Comparison of ENCODE assay signal across 12 cellular contexts in genomic region chrX:47091149-47091775, GRCh38. TPM values are rescaled to one million over a fixed set of nuclear protein-coding genes. Genes with fewer than 3 reads are reported as not detected.
DNase-seq lines count a peak whose midpoint lies in the region; ATAC-seq, FAIRE-seq and TF ChIP-seq lines count a peak whose summit lies in the region.
"Had no signal": no experiment of that assay in that cellular context is flagged by ENCODE, and none has a peak within 500 bp of the region (broad histone marks: within the 10 kb centered on the region; RNA-seq: fewer than 3 reads in every experiment).

No MANE protein-coding gene starts in this region.

- no peak overlapping the region for H3K4ac ChIP-seq in mesenchymal stem cell (ENCODE audit: low read depth in 1 of 2, low read length in 2 of 2)

- H2AFZ ChIP-seq in mesenchymal stem cell (ENCODE audit: low read depth, low read length), result no peak overlapping the region

- DNase-seq in GM12891 (ENCODE audit: insufficient read length, low spot score) (no peak), WTC11 (ENCODE audit: low spot score) (no peak), mesenchymal stem cell (peak; percentile 61), kidney tubule cell (ENCODE audit: low spot score) (no peak), NCI-H510A (lab: John Stamatoyannopoulos, UW) (no peak), tibial artery (no peak)
- DNase-seq: activated CD4-positive, alpha-beta T cell treated with anti-CD3 and anti-CD28 coated beads, Interleukin-2, amount 10 ng/mL, durations not matched to agents 24 days and 14 days; NCI-H446; stimulated activated CD4-positive, alpha-beta T cell treated with anti-CD3 and anti-CD28 coated beads, Interleukin-2, amount 100 ng/mL, for 24 hours had no signal

- H3K4me3 ChIP-seq in mesenchymal stem cell (ENCODE audit: insufficient read depth in 1 of 2, low read depth in 1 of 2, low read length in 2 of 2) (no peak overlapping the region), tibial artery (no peak overlapping the region)

- no peak overlapping the region for H2AK5ac ChIP-seq in mesenchymal stem cell (ENCODE audit: low read length, severe bottlenecking)

- intact Hi-C loops in tibial artery (cut with DNase I; ENCODE audit: low total_unique reads), result loop anchor here (5.0 kb wide), 1 partner anchor 334 kb away; the partner anchor contains the start of gene SLC9A7

- no peak overlapping the region for H3K4me3 Mint-ChIP-seq in WTC11
- H3K4me3 Mint-ChIP-seq: activated CD4-positive, alpha-beta T cell treated with anti-CD3 and anti-CD28 coated beads, Interleukin-2, amount 10 ng/mL, durations not matched to agents 24 days and 14 days; memory B cell had no signal

- H3K36me3 ChIP-seq in mesenchymal stem cell (ENCODE audit: control insufficient read depth in 1 of 2, insufficient read depth in 2 of 2, low read depth in 1 of 2, low read length in 2 of 2) (no peaks in the 10 kb centered on the region), tibial artery (no peaks in the 10 kb centered on the region)

- H2BK120ac ChIP-seq in mesenchymal stem cell (ENCODE audit: low read depth, low read length), result no peak overlapping the region

- CTCF ChIA-PET in WTC11 (lab: Charles Lee), result interaction anchor here (1.0 kb wide), 1 partner anchor 331 kb away, joined by 3 read pairs; no protein-coding TSS in a partner anchor

- FAIRE-seq in GM12891 (lab: Jason Lieb, UNC), result peak; percentile 73

- no peaks in the 10 kb centered on the region for H3K9me3 Mint-ChIP-seq in WTC11
- H3K9me3 Mint-ChIP-seq: activated CD4-positive, alpha-beta T cell treated with anti-CD3 and anti-CD28 coated beads, Interleukin-2, amount 10 ng/mL, durations not matched to agents 24 days and 14 days; memory B cell had no signal

- TF ChIP-seq POLR2A in GM12891 (IDR thresholded peaks at IDR 0.05; ENCODE audit: low read depth, low read length), result no peak

- H4K91ac ChIP-seq in mesenchymal stem cell (ENCODE audit: low read length), result no peak overlapping the region

- H3K9me3 ChIP-seq in mesenchymal stem cell (ENCODE audit: control insufficient read depth, low read length) (no peaks in the 10 kb centered on the region), tibial artery (no peaks in the 10 kb centered on the region)

- H4K8ac ChIP-seq in mesenchymal stem cell (ENCODE audit: low read length), result no peak overlapping the region

- H3K79me1 ChIP-seq in mesenchymal stem cell (replicated peaks; ENCODE audit: low read length, poor library complexity, severe bottlenecking), result no peaks in the 10 kb centered on the region

- H3K27me3 Mint-ChIP-seq in WTC11 (ENCODE audit: low read depth), result no peaks in the 10 kb centered on the region
- H3K27me3 Mint-ChIP-seq: activated CD4-positive, alpha-beta T cell treated with anti-CD3 and anti-CD28 coated beads, Interleukin-2, amount 10 ng/mL, durations not matched to agents 24 days and 14 days; memory B cell had no signal

- peaks cover 25% of the 10 kb centered on the region for H3K4me1 Mint-ChIP-seq in WTC11
- H3K4me1 Mint-ChIP-seq: memory B cell had no signal

- H2BK15ac ChIP-seq in mesenchymal stem cell (ENCODE audit: low read depth, poor library complexity, severe bottlenecking), result no peak overlapping the region

- no peaks in the 10 kb centered on the region for H3K36me3 Mint-ChIP-seq in WTC11
- H3K36me3 Mint-ChIP-seq: memory B cell had no signal

- H3K4me1 ChIP-seq in mesenchymal stem cell (ENCODE audit: control insufficient read depth, insufficient read depth, low read depth, low read length) (no peaks in the 10 kb centered on the region), tibial artery (no peaks in the 10 kb centered on the region)

- POLR2A ChIA-PET in WTC11 (lab: Charles Lee), result no interaction called here

- H3K14ac ChIP-seq in mesenchymal stem cell (ENCODE audit: low read length in 2 of 2), result no peak overlapping the region

- ATAC-seq in HG02852 (IDR thresholded peaks at IDR 0.05; ENCODE audit: unreplicated experiment) (peak; percentile 75), WTC11 (no peak), HG03520 (IDR thresholded peaks at IDR 0.05; ENCODE audit: unreplicated experiment) (no peak)

- no peak overlapping the region for H2BK12ac ChIP-seq in mesenchymal stem cell (ENCODE audit: low read length in 2 of 2)

- H3K27me3 ChIP-seq in mesenchymal stem cell (ENCODE audit: control insufficient read depth in 1 of 2, insufficient read depth in 1 of 2, low read length in 2 of 2) (peaks cover 0 to 50% of the 10 kb centered on the region in 2 experiments), tibial artery (no peaks in the 10 kb centered on the region)

- no peak overlapping the region for H3K4me2 ChIP-seq in mesenchymal stem cell (ENCODE audit: low read length, poor library complexity, severe bottlenecking)

- H2BK5ac ChIP-seq in mesenchymal stem cell (ENCODE audit: low read depth, low read length, poor library complexity, severe bottlenecking), result no peak overlapping the region

- H3K27ac ChIP-seq in mesenchymal stem cell (ENCODE audit: low read length, poor library complexity, severe bottlenecking) (no peak overlapping the region), tibial artery (no peak overlapping the region)

- peak overlapping the region; percentile 81 for H3K27ac Mint-ChIP-seq in WTC11
- H3K27ac Mint-ChIP-seq: activated CD4-positive, alpha-beta T cell treated with anti-CD3 and anti-CD28 coated beads, Interleukin-2, amount 10 ng/mL, durations not matched to agents 24 days and 14 days; memory B cell had no signal

- TF ChIP-seq CTCF in WTC11 (IDR thresholded peaks at IDR 0.05) (no peak), tibial artery (IDR thresholded peaks at IDR 0.05) (no peak)

- no peak overlapping the region for H3K9ac ChIP-seq in mesenchymal stem cell (ENCODE audit: low read length)

- no peak overlapping the region for H3K18ac ChIP-seq in mesenchymal stem cell (ENCODE audit: low read depth in 1 of 2, low read length in 2 of 2)

- WGBS in mesenchymal stem cell, result 7% methylated on average over 4 of the region's 4 CpGs

- H3K23ac ChIP-seq in mesenchymal stem cell (ENCODE audit: low read length in 2 of 2), result no peak overlapping the region

TF ChIP-seq in GM12891, 5 proteins besides CTCF, POLR2A, EP300 and RAD21:
- no peak for TF ChIP-seq POU2F2 (IDR thresholded peaks at IDR 0.05; ENCODE audit: low read depth, low read length)
- no peak for TF ChIP-seq PAX5 (IDR thresholded peaks at IDR 0.05; ENCODE audit: insufficient read depth, low read length, severe bottlenecking)
- TF ChIP-seq SPI1 (IDR thresholded peaks at IDR 0.05; ENCODE audit: low read depth, low read length), result no peak
- TF ChIP-seq TAF1 (IDR thresholded peaks at IDR 0.05; ENCODE audit: low read depth, low read length), result no peak
- TF ChIP-seq POLR2AphosphoS5 (IDR thresholded peaks at IDR 0.05; ENCODE audit: low read depth, low read length), result no peak

TF ChIP-seq in WTC11, 78 proteins besides CTCF, POLR2A, EP300 and RAD21:
- TF ChIP-seq SOX15 (CRISPR knock-in tag; IDR thresholded peaks at IDR 0.05) (no peak), CBFB (CRISPR knock-in tag; IDR thresholded peaks at IDR 0.05; ENCODE audit: low read depth) (no peak), RORB (CRISPR knock-in tag; IDR thresholded peaks at IDR 0.05) (no peak), GABPB1 (CRISPR knock-in tag; IDR thresholded peaks at IDR 0.05) (no peak), SP1 (CRISPR knock-in tag; conservative IDR thresholded peaks at IDR 0.05) (no peak)
TF ChIP-seq in WTC11: peak in this region for 0.

RNA-seq across cellular contexts. Expression of gene RGN, which starts 13.0 kb away (rescaled TPM):
- polyA plus RNA-seq in GM12891 (2012; ENCODE audit: low read depth, missing spikeins), result not detected
- 1.6 to 2.7 TPM (median 1.6 TPM) in 3 replicates for total RNA-seq in WTC11 (2021)
- polyA plus RNA-seq in mesenchymal stem cell (2013, experiment 1 of 2), result not detected
- polyA plus RNA-seq in mesenchymal stem cell (2013, experiment 2 of 2), result 0.08 TPM
- total RNA-seq: activated CD4-positive, alpha-beta T cell treated with anti-CD3 and anti-CD28 coated beads, Interleukin-2, amount 10 ng/mL, durations not matched to agents 24 days and 14 days had no signal

RNA-seq across cellular contexts. Expression of gene NDUFB11, which starts 53.2 kb away (rescaled TPM):
- polyA plus RNA-seq in GM12891 (2012; ENCODE audit: low read depth, missing spikeins), result 99.7 TPM
- total RNA-seq in WTC11 (2021), result 105 to 110 TPM (median 106 TPM) in 3 replicates
- 88.0 TPM for polyA plus RNA-seq in mesenchymal stem cell (2013, experiment 1 of 2)
- 88.0 TPM for polyA plus RNA-seq in mesenchymal stem cell (2013, experiment 2 of 2)

RNA-seq across cellular contexts. Expression of gene RBM10, which starts 53.8 kb away (rescaled TPM):
- 30.0 TPM for polyA plus RNA-seq in GM12891 (2012; ENCODE audit: low read depth, missing spikeins)
- 65.6 to 66.1 TPM (median 65.8 TPM) in 3 replicates for total RNA-seq in WTC11 (2021)
- polyA plus RNA-seq in mesenchymal stem cell (2013, experiment 1 of 2), result 23.0 TPM
- polyA plus RNA-seq in mesenchymal stem cell (2013, experiment 2 of 2), result 22.4 TPM
